ENCODE assay signal across 10 cellular contexts in genomic region chr12:109763201-109763841, GRCh38. TPM values are rescaled to one million over a fixed set of nuclear protein-coding genes. Genes with fewer than 3 reads are reported as not detected.
DNase-seq lines count a peak whose midpoint lies in the region; ATAC-seq and TF ChIP-seq lines count a peak whose summit lies in the region.
"Had no signal": no experiment of that assay in that cellular context is flagged by ENCODE, and none has a peak within 500 bp of the region (broad histone marks: within the 10 kb centered on the region; RNA-seq: fewer than 3 reads in every experiment).

No MANE protein-coding gene starts in this region.

- in situ Hi-C loops in mammary epithelial cell (cut with MboI; ENCODE audit: low sequenced_read_pairs in 2 of 2), result no loop called here

- dilution Hi-C loops in mammary epithelial cell (cut with HindIII; ENCODE audit: low sequenced_read_pairs), result no loop called here

- H3K9me3 ChIP-seq in mammary epithelial cell (replicated peaks; ENCODE audit: insufficient read depth, low read length), result peaks cover 7% of the 10 kb centered on the region
- H3K9me3 ChIP-seq in naive thymus-derived CD4-positive, alpha-beta T cell (ENCODE audit: control insufficient read depth in 2 of 3, low read length in 3 of 3), result no peaks in the 10 kb centered on the region

- H3K4me3 ChIP-seq in mammary epithelial cell (replicated peaks in 1 of 3; ENCODE audit: insufficient read depth in 1 of 3, low read depth in 2 of 3, low read length in 3 of 3), result no peak overlapping the region
- H3K4me3 ChIP-seq in naive thymus-derived CD4-positive, alpha-beta T cell (ENCODE audit: low read length), result no peak overlapping the region
- H3K4me3 ChIP-seq: tibial artery had no signal

- H3K36me3 ChIP-seq in mammary epithelial cell (ENCODE audit: insufficient read depth, low read length), result no peaks in the 10 kb centered on the region
- no peaks in the 10 kb centered on the region for H3K36me3 ChIP-seq in naive thymus-derived CD4-positive, alpha-beta T cell (ENCODE audit: control insufficient read depth in 2 of 3, insufficient read depth in 3 of 3, low read length in 3 of 3)

- H3K4me1 ChIP-seq in mammary epithelial cell (ENCODE audit: insufficient read depth, low read length), result peaks cover 3% of the 10 kb centered on the region
- H3K4me1 ChIP-seq in naive thymus-derived CD4-positive, alpha-beta T cell (ENCODE audit: control insufficient read depth in 2 of 2, insufficient read depth in 2 of 2, low read length in 2 of 2), result no peaks in the 10 kb centered on the region
- H3K4me1 ChIP-seq: tibial artery had no signal

- 93% methylated on average over 1 of the region's 3 CpGs for WGBS in mammary epithelial cell (ENCODE audit: low coverage, missing lambda C conversion rate)

- H3K27me3 Mint-ChIP-seq in naive thymus-derived CD4-positive, alpha-beta T cell, result no peaks in the 10 kb centered on the region

- H3K4me1 Mint-ChIP-seq in naive thymus-derived CD4-positive, alpha-beta T cell, result peaks cover 0 to 4% (median 0%) of the 10 kb centered on the region in 7 donors

- BruUV-seq in mammary epithelial cell (replicated peaks; lab: Mats Ljungman, UMichigan), result no TSS peak

- no peaks in the 10 kb centered on the region for H3K27me3 ChIP-seq in mammary epithelial cell (ENCODE audit: insufficient read depth, low read length)
- no peaks in the 10 kb centered on the region for H3K27me3 ChIP-seq in naive thymus-derived CD4-positive, alpha-beta T cell (ENCODE audit: control insufficient read depth in 2 of 2, insufficient read depth in 2 of 2, low read length in 2 of 2)

- CTCF ChIA-PET in mammary epithelial cell (lab: Charles Lee; ENCODE audit: low non-redundant PET), result no interaction called here
- CTCF ChIA-PET in naive thymus-derived CD4-positive, alpha-beta T cell (lab: Charles Lee), result interaction anchor here (0.6 to 1.0 kb wide), 2 partner anchors 15 to 280 kb away, joined by 3 to 4 read pairs; no protein-coding TSS in a partner anchor

- H2AFZ ChIP-seq in mammary epithelial cell (ENCODE audit: low read depth, low read length), result peak overlapping the region; percentile 39

- no peaks in the 10 kb centered on the region for H3K79me2 ChIP-seq in mammary epithelial cell (ENCODE audit: insufficient read depth, low read length)

- no peak overlapping the region for H3K4me3 Mint-ChIP-seq in naive thymus-derived CD4-positive, alpha-beta T cell

- peaks cover 0 to 4% (median 0%) of the 10 kb centered on the region in 11 donors for H3K9me3 Mint-ChIP-seq in naive thymus-derived CD4-positive, alpha-beta T cell

- no peak overlapping the region for H3K4me2 ChIP-seq in mammary epithelial cell (ENCODE audit: insufficient read depth, low read depth, low read length)

- no peak overlapping the region for H3K27ac ChIP-seq in mammary epithelial cell (ENCODE audit: insufficient read depth, low read depth, low read length)
- no peak overlapping the region for H3K27ac ChIP-seq in naive thymus-derived CD4-positive, alpha-beta T cell (ENCODE audit: low read depth, low read length)
- H3K27ac ChIP-seq: tibial artery had no signal

- no peak for TF ChIP-seq CTCF in mammary epithelial cell (conservative IDR thresholded peaks at IDR 0.05 in 1 of 2, IDR thresholded peaks at IDR 0.05 in 1 of 2; ENCODE audit: extremely low read depth in 1 of 2, insufficient read depth in 1 of 2, low read depth in 1 of 2, low read length in 2 of 2)

- peak; percentile 73 for ATAC-seq in naive thymus-derived CD4-positive, alpha-beta T cell
- ATAC-seq in GM21529 (IDR thresholded peaks at IDR 0.05; ENCODE audit: unreplicated experiment) (no peak), GM19463 (IDR thresholded peaks at IDR 0.05; ENCODE audit: unreplicated experiment) (no peak)

- H3K27ac Mint-ChIP-seq in naive thymus-derived CD4-positive, alpha-beta T cell, result peak overlapping the region in 1 of 9 donors; percentile 41

- no peaks in the 10 kb centered on the region for H3K36me3 Mint-ChIP-seq in naive thymus-derived CD4-positive, alpha-beta T cell

- H4K20me1 ChIP-seq in mammary epithelial cell (ENCODE audit: insufficient read depth, low read length), result no peaks in the 10 kb centered on the region

- no peak overlapping the region for H3K9ac ChIP-seq in mammary epithelial cell (ENCODE audit: insufficient read depth, low read length)

- DNase-seq in EH (ENCODE audit: low read depth) (peak; percentile 64), MV-4-11 (lab: John Stamatoyannopoulos, UW) (peak; percentile 88), mammary epithelial cell (peak; percentile 84), kidney glomerular epithelial cell (lab: John Stamatoyannopoulos, UW) (no peak), NCI-H1417 (lab: John Stamatoyannopoulos, UW) (no peak)
- DNase-seq in naive thymus-derived CD4-positive, alpha-beta T cell, result peak in 1 of 9 donors; percentile 6
- DNase-seq: NCI-H510A had no signal

- POLR2A ChIA-PET in naive thymus-derived CD4-positive, alpha-beta T cell (lab: Charles Lee), result no interaction called here

- intact Hi-C loops in mammary epithelial cell (cut with micrococcal nuclease), result no loop called here
- intact Hi-C loops in naive thymus-derived CD4-positive, alpha-beta T cell (cut with micrococcal nuclease), result no loop called here

RNA-seq across cellular contexts. Expression of gene FAM222A, which starts 49.7 kb away (rescaled TPM):
- 1 to 10 TPM in 1 of 2 donors, under 1 TPM in 1; 0.50 to 1.3 TPM for total RNA-seq in mammary epithelial cell
- polyA plus RNA-seq in mammary epithelial cell, result 0.71 TPM
- 2.1 TPM for polyA minus RNA-seq in mammary epithelial cell
- total RNA-seq in naive thymus-derived CD4-positive, alpha-beta T cell, result 1 to 10 TPM in 2 of 5 experiments, under 1 TPM in 3; 0.24 to 1.6 (median 0.80) TPM
- under 1 TPM; 0.08 to 0.09 TPM for polyA plus RNA-seq in naive thymus-derived CD4-positive, alpha-beta T cell

Comparison
In these comparisons a context has a peak if more than half of its experiments do, and no peak if none do; other contexts are left out.
1. DNase-seq: peak in EH (single experiment), MV-4-11 (single experiment) and mammary epithelial cell (single experiment); none in kidney glomerular epithelial cell (single experiment) and NCI-H1417 (0 of 3).